In genomic region chr2:80517301-80517700, GRCh38 we compare ENCODE assay signal across 32 cellular contexts.
"Had no signal": no experiment of that assay in that cellular context is flagged by ENCODE, and none has a peak within 500 bp of the region (broad histone marks: within the 10 kb centered on the region; RNA-seq: fewer than 3 reads in every experiment).

No MANE protein-coding gene starts in this region.

- H3K27ac ChIP-seq: coronary artery, esophagus muscularis mucosa, foreskin keratinocyte, gastroesophageal sphincter, heart left ventricle, lower lobe of right lung, neural progenitor cell, parathyroid adenoma, suprapubic skin, transverse colon had no signal

- H3K4me1 Mint-ChIP-seq: naive B cell; stimulated activated naive CD8-positive, alpha-beta T cell treated with anti-CD3 and anti-CD28 coated beads, Interleukin-15, amount 100 ng/mL, for 72 hours had no signal

- H3K4me2 ChIP-seq: neural progenitor cell, smooth muscle cell had no signal

- DNase-seq: dermis blood vessel endothelial cell; effector memory CD4-positive, alpha-beta T cell; foreskin keratinocyte; heart left ventricle; hippocampal formation; kidney glomerular epithelial cell; left colon; left ventricle myocardium superior; lower lobe of right lung; mucosa of descending colon; naive B cell; stimulated activated CD4-positive, alpha-beta T cell treated with anti-CD3 and anti-CD28 coated beads, Interleukin-12 subunit alpha, Interleukin-12 subunit beta, amount 100 ng/mL, for 4 hours; stimulated activated CD4-positive, alpha-beta T cell treated with anti-CD3 and anti-CD28 coated beads, Interleukin-1b, Interleukin-23, amount 100 ng/mL, for 48 hours; stimulated activated CD4-positive, alpha-beta T cell treated with anti-CD3 and anti-CD28 coated beads, Interleukin-4, amount 100 ng/mL, for 1 hour; stimulated activated CD8-positive, alpha-beta memory T cell treated with anti-CD3 and anti-CD28 coated beads, Interleukin-4, amount 100 ng/mL, for 48 hours; stimulated activated naive CD4-positive, alpha-beta T cell; stimulated activated naive CD8-positive, alpha-beta T cell treated with anti-CD3 and anti-CD28 coated beads, Interleukin-15, amount 100 ng/mL, for 72 hours; transverse colon had no signal

- ATAC-seq: foreskin keratinocyte; gastroesophageal sphincter; heart left ventricle; left colon; left ventricle myocardium superior; lower lobe of right lung; mucosa of descending colon; natural killer cell treated with Interleukin-12 subunit alpha and Interleukin-12 subunit beta and Interleukin-15 and Interleukin-18, amount 100 ng/mL, for 72 hours; sciatic nerve; stimulated activated naive CD8-positive, alpha-beta T cell treated with anti-CD3 and anti-CD28 coated beads, Interleukin-15, amount 100 ng/mL, for 72 hours had no signal

- H3K36me3 Mint-ChIP-seq: mesothelial cell of epicardium; naive B cell; natural killer cell treated with Interleukin-12 subunit alpha and Interleukin-12 subunit beta and Interleukin-15 and Interleukin-18, amount 100 ng/mL, for 72 hours; neural progenitor cell had no signal

- H3K79me2 ChIP-seq: parathyroid adenoma had no signal

- H3K27ac Mint-ChIP-seq: mesothelial cell of epicardium; naive B cell; natural killer cell treated with Interleukin-12 subunit alpha and Interleukin-12 subunit beta and Interleukin-15 and Interleukin-18, amount 100 ng/mL, for 72 hours; neural progenitor cell; progenitor cell of endocrine pancreas; stimulated activated naive CD8-positive, alpha-beta T cell treated with anti-CD3 and anti-CD28 coated beads, Interleukin-15, amount 100 ng/mL, for 72 hours had no signal

- H3K27me3 ChIP-seq: esophagus muscularis mucosa, foreskin keratinocyte, gastroesophageal sphincter, neural progenitor cell, suprapubic skin, transverse colon had no signal

- H3K9me3 ChIP-seq: esophagus muscularis mucosa, heart left ventricle, lower lobe of right lung, mucosa of descending colon, suprapubic skin, transverse colon had no signal

- H3K9ac ChIP-seq: neural progenitor cell, parathyroid adenoma had no signal

- H3K4me3 ChIP-seq: coronary artery, esophagus muscularis mucosa, gastroesophageal sphincter, heart left ventricle, lower lobe of right lung, mucosa of descending colon, neural progenitor cell, smooth muscle cell, suprapubic skin, transverse colon had no signal

- H3K27me3 Mint-ChIP-seq: naive B cell; natural killer cell treated with Interleukin-12 subunit alpha and Interleukin-12 subunit beta and Interleukin-15 and Interleukin-18, amount 100 ng/mL, for 72 hours; progenitor cell of endocrine pancreas; stimulated activated naive CD8-positive, alpha-beta T cell treated with anti-CD3 and anti-CD28 coated beads, Interleukin-15, amount 100 ng/mL, for 72 hours had no signal

- H3K4me1 ChIP-seq: esophagus muscularis mucosa, foreskin keratinocyte, gastroesophageal sphincter, heart left ventricle, lower lobe of right lung, neural progenitor cell, parathyroid adenoma, suprapubic skin, transverse colon had no signal

- H2AFZ ChIP-seq: neural progenitor cell, parathyroid adenoma had no signal

- H3K4me3 Mint-ChIP-seq: mesothelial cell of epicardium; naive B cell; natural killer cell treated with Interleukin-12 subunit alpha and Interleukin-12 subunit beta and Interleukin-15 and Interleukin-18, amount 100 ng/mL, for 72 hours; neural progenitor cell; stimulated activated naive CD8-positive, alpha-beta T cell treated with anti-CD3 and anti-CD28 coated beads, Interleukin-15, amount 100 ng/mL, for 72 hours had no signal

- H3K36me3 ChIP-seq: esophagus muscularis mucosa, gastroesophageal sphincter, heart left ventricle, lower lobe of right lung, neural progenitor cell, suprapubic skin, transverse colon had no signal

- FAIRE-seq: endothelial cell of umbilical vein, islet of Langerhans, urothelium cell line had no signal
